In the genomic region with DNA sequence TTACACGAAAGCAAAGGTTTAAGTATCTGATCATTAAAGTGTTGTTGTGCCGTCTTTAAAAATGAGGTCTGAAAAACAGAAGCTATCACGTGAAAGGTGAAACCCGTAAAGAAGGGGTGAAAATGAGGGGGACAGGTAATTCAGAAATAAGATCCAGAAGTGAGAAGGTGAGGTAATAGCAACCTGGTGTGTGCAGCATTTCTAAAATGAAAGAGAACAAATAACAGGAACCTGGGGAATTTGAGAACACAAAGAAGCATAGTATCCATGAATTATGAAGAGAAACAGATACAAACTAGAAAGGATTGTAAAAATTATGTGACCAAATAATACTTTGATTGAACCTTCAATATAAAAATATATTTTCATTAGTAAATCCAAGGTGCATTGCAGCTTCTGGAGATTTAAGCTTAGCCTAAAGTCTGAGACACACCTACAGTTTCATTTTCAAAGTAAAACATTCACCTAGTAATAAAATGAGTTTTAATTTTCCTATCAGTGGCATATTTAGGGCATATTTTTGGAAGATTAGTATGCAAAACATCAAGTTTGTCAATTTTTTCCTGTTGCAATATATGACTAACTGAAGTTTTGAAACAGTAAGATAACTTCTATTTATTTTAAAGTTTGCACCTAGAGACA, we compare ENCODE assay signal across 11 cellular contexts. TPM values are rescaled to one million over a fixed set of nuclear protein-coding genes. Genes with fewer than 3 reads are reported as not detected.
DNase-seq lines count a peak whose midpoint lies in the region; ATAC-seq lines count a peak whose summit lies in the region.
"Had no signal": no experiment of that assay in that cellular context is flagged by ENCODE, and none has a peak within 500 bp of the region (broad histone marks: within the 10 kb centered on the region; RNA-seq: fewer than 3 reads in every experiment).

No MANE protein-coding gene starts in this region.

- DNase-seq in CD4-positive, alpha-beta memory T cell = no peak
- DNase-seq in caudate nucleus (lab: John Stamatoyannopoulos, UW) (no peak), naive B cell (no peak), NOMO-1 treated with DMSO at 0.1 percent for 48 hours (lab: John Stamatoyannopoulos, UW; ENCODE audit: unreplicated experiment) (no peak), pons (ENCODE audit: low spot score) (no peak)
- DNase-seq: DND-41, Kasumi-1 had no signal

- H3K4me1 Mint-ChIP-seq in CD4-positive, alpha-beta memory T cell = peaks cover 21 to 43% (median 27%) of the 10 kb centered on the region in 4 donors
- peaks cover 26 to 30% (median 26%) of the 10 kb centered on the region in 3 donors for H3K4me1 Mint-ChIP-seq in naive B cell

- H3K9me3 ChIP-seq in CD4-positive, alpha-beta memory T cell (ENCODE audit: control insufficient read depth in 1 of 2, low read length in 2 of 2) = no peaks in the 10 kb centered on the region
- no peaks in the 10 kb centered on the region for H3K9me3 ChIP-seq in HUES64 (ENCODE audit: insufficient read depth, low read depth, low read length)
- H3K9me3 ChIP-seq: neutrophil had no signal

- ATAC-seq in naive B cell (ENCODE audit: low read depth in 2 of 2) (no peak), GM19328 (IDR thresholded peaks at IDR 0.05; ENCODE audit: unreplicated experiment) (no peak), HG03457 (IDR thresholded peaks at IDR 0.05; ENCODE audit: unreplicated experiment) (no peak)

- H3K9me3 Mint-ChIP-seq in CD4-positive, alpha-beta memory T cell = peaks cover 0 to 4% (median 0%) of the 10 kb centered on the region in 8 donors
- H3K9me3 Mint-ChIP-seq in naive B cell = no peaks in the 10 kb centered on the region

- CTCF ChIA-PET in CD4-positive, alpha-beta memory T cell (lab: Charles Lee; ENCODE audit: partially characterized antibody) = interaction anchor here (1.3 to 11.8 kb wide), 5 partner anchors 17 to 437 kb away, joined by 4 to 258 read pairs (median 6); a partner anchor contains a TSS

- intact Hi-C loops in CD4-positive, alpha-beta memory T cell (cut with micrococcal nuclease) = no loop called here

- no peak overlapping the region for H3K4me3 ChIP-seq in CD4-positive, alpha-beta memory T cell (ENCODE audit: low read length in 2 of 2)
- H3K4me3 ChIP-seq in HUES64 (ENCODE audit: low read length) = peak overlapping the region; percentile 82

- H3K4me3 Mint-ChIP-seq in CD4-positive, alpha-beta memory T cell = peak overlapping the region; percentile 11 to 95 (median 88)
- peak overlapping the region; percentile 12 to 96 (median 90) for H3K4me3 Mint-ChIP-seq in naive B cell

- peaks cover 51% of the 10 kb centered on the region for H3K27me3 ChIP-seq in CD4-positive, alpha-beta memory T cell (ENCODE audit: insufficient read depth, low read length)
- H3K27me3 ChIP-seq in HUES64 (ENCODE audit: insufficient read depth, low read length) = peaks cover 59% of the 10 kb centered on the region

- H3K27ac Mint-ChIP-seq in CD4-positive, alpha-beta memory T cell = peak overlapping the region in 4 of 7 donors; percentile 0 to 91 (median 46)
- H3K27ac Mint-ChIP-seq in naive B cell = peak overlapping the region in 1 of 6 donors; percentile 54

- H3K4me1 ChIP-seq in CD4-positive, alpha-beta memory T cell (ENCODE audit: insufficient read depth, low read length) = peaks cover 41% of the 10 kb centered on the region
- H3K4me1 ChIP-seq in HUES64 (ENCODE audit: insufficient read depth, low read length) = peaks cover 60% of the 10 kb centered on the region

- no peak overlapping the region for H3K27ac ChIP-seq in CD4-positive, alpha-beta memory T cell (ENCODE audit: low read depth, low read length)
- H3K27ac ChIP-seq in HUES64 (ENCODE audit: low read depth, low read length) (peak overlapping the region; percentile 59; the same call in 1 of the 2 replicates), caudate nucleus (ENCODE audit: low read depth, low read length) (peak overlapping the region; percentile 71)
- H3K27ac ChIP-seq: neutrophil had no signal

- 6% methylated on average over 4 of the region's 4 CpGs for WGBS in HUES64

- peaks cover 39 to 46% of the 10 kb centered on the region in 2 donors for H3K27me3 Mint-ChIP-seq in CD4-positive, alpha-beta memory T cell
- H3K27me3 Mint-ChIP-seq in naive B cell = peaks cover 9 to 29% (median 24%) of the 10 kb centered on the region in 3 donors

- no peaks in the 10 kb centered on the region for H3K36me3 ChIP-seq in CD4-positive, alpha-beta memory T cell (ENCODE audit: insufficient read depth, low read length)
- peaks cover 17% of the 10 kb centered on the region; the same call in 1 of the 2 replicates for H3K36me3 ChIP-seq in HUES64 (ENCODE audit: insufficient read depth, low read length)
- H3K36me3 ChIP-seq: neutrophil had no signal

- no peak overlapping the region for H3K9ac ChIP-seq in HUES64 (ENCODE audit: low read depth, low read length)

- POLR2A ChIA-PET in CD4-positive, alpha-beta memory T cell (lab: Charles Lee; ENCODE audit: partially characterized antibody) = interaction anchor here (1.4 to 2.3 kb wide), 2 partner anchors 30 to 40 kb away, joined by 7 to 9 read pairs; a partner anchor contains a TSS

- peaks cover 0 to 1% of the 10 kb centered on the region in 2 donors for H3K36me3 Mint-ChIP-seq in CD4-positive, alpha-beta memory T cell
- H3K36me3 Mint-ChIP-seq in naive B cell = peaks cover 0 to 8% of the 10 kb centered on the region in 2 donors

RNA-seq across cellular contexts. Expression of a gene that starts 1.4 kb away (rescaled TPM):
- total RNA-seq in CD4-positive, alpha-beta memory T cell = under 1 TPM in 1 of 2 experiments, not detected in 1; 0.14 TPM
- under 1 TPM in 1 of 2 donors, not detected in 1; 0.20 TPM for polyA plus RNA-seq in CD4-positive, alpha-beta memory T cell
- polyA plus RNA-seq in HUES64 (2013, experiment 1 of 2) = 4.9 TPM
- 5.7 TPM for polyA plus RNA-seq in HUES64 (2013, experiment 2 of 2)
- polyA plus RNA-seq in naive B cell (ENCODE audit: low read depth in 6 of 6) = under 1 TPM in 3 of 6 donors, not detected in 3; 0.17 to 0.48 (median 0.29) TPM

RNA-seq across cellular contexts. Expression of a gene that starts 39.9 kb away (rescaled TPM):
- 10 to 100 TPM; 73.6 to 75.1 TPM for total RNA-seq in CD4-positive, alpha-beta memory T cell
- 10 to 100 TPM; 16.9 to 53.5 TPM for polyA plus RNA-seq in CD4-positive, alpha-beta memory T cell
- polyA plus RNA-seq in HUES64 (2013, experiment 1 of 2) = 2.4 TPM
- 4.3 TPM for polyA plus RNA-seq in HUES64 (2013, experiment 2 of 2)
- 10 to 100 TPM in 1 of 6 donors, 1 to 10 TPM in 5; 1.6 to 10.9 (median 8.4) TPM for polyA plus RNA-seq in naive B cell (ENCODE audit: low read depth in 6 of 6)
